In the genomic region with DNA sequence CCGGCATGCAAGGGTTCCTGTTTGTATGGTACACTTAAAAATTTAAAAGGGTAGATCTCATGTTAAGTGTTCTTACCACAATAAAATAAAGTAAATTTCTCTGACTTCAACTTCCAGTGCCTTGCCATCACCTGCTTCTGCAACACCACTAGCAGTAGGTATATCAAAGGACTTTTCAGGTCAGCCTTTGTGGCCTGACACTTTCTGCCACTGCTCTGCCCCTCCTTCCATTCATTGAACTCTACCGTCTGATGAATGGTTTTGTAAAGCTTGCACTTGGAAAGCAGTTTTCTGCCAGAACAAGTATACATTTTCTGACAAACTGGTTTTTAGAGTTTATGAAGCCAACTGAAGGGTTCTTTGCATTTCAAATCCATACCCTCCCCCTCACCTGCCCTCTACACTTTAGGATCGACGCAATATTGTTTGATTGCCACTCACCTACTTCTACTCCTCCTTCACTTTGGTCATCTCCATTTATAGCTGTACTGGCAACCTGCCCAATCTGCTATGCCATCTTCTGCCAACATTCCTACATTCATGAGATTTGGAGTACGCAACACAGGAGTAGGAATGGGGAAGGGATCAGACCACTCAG, we compare ENCODE assay signal across 22 cellular contexts.
"Had no signal": no experiment of that assay in that cellular context is flagged by ENCODE, and none has a peak within 500 bp of the region (broad histone marks: within the 10 kb centered on the region; RNA-seq: fewer than 3 reads in every experiment).

No MANE protein-coding gene starts in this region.

- H3K27me3 ChIP-seq: dorsolateral prefrontal cortex, esophagus muscularis mucosa, gastrocnemius medialis, ovary, right atrium auricular region, spleen, testis, vagina had no signal

- H3K4me1 ChIP-seq: esophagus muscularis mucosa, gastrocnemius medialis, psoas muscle, right atrium auricular region, spleen, testis, vagina had no signal

- H3K9me3 ChIP-seq: esophagus muscularis mucosa, gastrocnemius medialis, ovary, psoas muscle, right atrium auricular region, spleen, testis, vagina had no signal

- H3K36me3 ChIP-seq: esophagus muscularis mucosa, gastrocnemius medialis, ovary, right atrium auricular region, spleen, vagina had no signal

- ATAC-seq: effector memory CD8-positive, alpha-beta T cell; gastrocnemius medialis; natural killer cell treated with Interleukin-12 subunit alpha and Interleukin-12 subunit beta and Interleukin-15 and Interleukin-18, amount 100 ng/mL, for 72 hours; psoas muscle; WTC11 had no signal

- H3K27ac ChIP-seq: dorsolateral prefrontal cortex, esophagus muscularis mucosa, gastrocnemius medialis, ovary, psoas muscle, right atrium auricular region, spleen, testis, vagina had no signal

- DNase-seq: activated CD4-positive, alpha-beta T cell treated with anti-CD3 and anti-CD28 coated beads, Interleukin-2, amount 50 U/mL, for 4 hours; activated CD8-positive, alpha-beta memory T cell treated with anti-CD3 and anti-CD28 coated beads for 24 hours; activated CD8-positive, alpha-beta memory T cell treated with anti-CD3 and anti-CD28 coated beads, Interleukin-2, amount 50 U/mL, for 4 hours; activated naive CD4-positive, alpha-beta T cell; activated T-cell treated with anti-CD3 and anti-CD28 coated beads, Interleukin-2, amount 50 U/mL, for 24 hours; central memory CD4-positive, alpha-beta T cell; dorsolateral prefrontal cortex; effector memory CD8-positive, alpha-beta T cell; gastrocnemius medialis; hippocampal formation; ovary; psoas muscle; spleen; stimulated activated CD4-positive, alpha-beta T cell treated with anti-CD3 and anti-CD28 coated beads, Interleukin-4, amount 100 ng/mL, for 1 hour; stimulated activated naive CD4-positive, alpha-beta T cell; testis; trophoblast cell had no signal

- H3K4me3 ChIP-seq: dorsolateral prefrontal cortex, esophagus muscularis mucosa, gastrocnemius medialis, ovary, psoas muscle, right atrium auricular region, spleen, testis, vagina had no signal
